ENCODE assay signal across 1 cellular context in the genomic region with DNA sequence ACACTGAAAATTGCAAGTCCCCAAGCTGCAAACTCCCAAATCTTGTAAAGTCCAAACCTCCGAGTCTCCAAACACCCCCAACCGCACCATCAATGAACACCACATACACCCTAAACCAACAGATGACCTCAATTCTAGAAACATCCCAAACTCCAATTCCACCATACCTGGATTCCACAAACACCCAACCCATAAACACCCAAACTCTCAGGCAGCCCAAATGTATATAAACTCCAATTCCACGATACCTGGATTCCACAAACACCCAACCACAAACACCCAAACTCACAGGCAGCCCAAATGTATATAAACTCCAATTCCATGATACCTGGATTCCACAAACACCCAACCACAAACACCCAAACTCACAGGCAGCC.
TF ChIP-seq lines count a peak whose summit lies in the region.

No MANE protein-coding gene starts in this region.

TF ChIP-seq in liver, 16 proteins besides CTCF, POLR2A, EP300 and RAD21:
- TF ChIP-seq JUND (IDR thresholded peaks at IDR 0.05): peak in 1 of 2 donors; percentile 42
- TF ChIP-seq HNF4G (IDR thresholded peaks at IDR 0.05): no peak
